In the genomic region with DNA sequence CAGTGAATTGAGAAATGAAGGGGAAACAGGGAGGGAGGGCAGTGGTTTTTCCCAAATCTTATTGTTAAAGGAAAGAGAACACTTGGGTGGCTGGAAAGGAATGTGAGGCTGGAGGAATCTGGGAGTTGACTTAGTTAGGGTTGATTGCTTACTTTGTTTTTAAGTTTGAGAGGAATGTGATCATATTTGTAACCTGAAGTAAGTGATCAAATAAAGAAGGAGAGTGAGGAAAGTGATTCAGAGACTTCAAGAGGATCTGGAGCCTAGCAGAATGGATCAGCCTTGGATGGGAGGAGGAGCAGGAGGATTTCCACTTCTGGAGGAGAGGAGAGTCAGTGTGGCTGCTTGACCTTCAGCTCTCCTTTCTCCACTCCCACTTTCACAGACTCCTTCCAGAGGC, we compare ENCODE assay signal across 17 cellular contexts. TPM values are rescaled to one million over a fixed set of nuclear protein-coding genes. Genes with fewer than 3 reads are reported as not detected.
DNase-seq lines count a peak whose midpoint lies in the region; FAIRE-seq and TF ChIP-seq lines count a peak whose summit lies in the region.
"Had no signal": no experiment of that assay in that cellular context is flagged by ENCODE, and none has a peak within 500 bp of the region (broad histone marks: within the 10 kb centered on the region; RNA-seq: fewer than 3 reads in every experiment).

No MANE protein-coding gene starts in this region.

- H3K4me3 ChIP-seq in foreskin fibroblast (ENCODE audit: low read depth in 1 of 2, low read length in 2 of 2), result no peak overlapping the region

- CTCF ChIA-PET in activated naive CD4-positive, alpha-beta T cell treated with anti-CD3 and anti-CD28 coated beads, Interleukin-2, amount 10 ng/mL, durations not matched to agents 7 days and 5 days (lab: Charles Lee), result no interaction called here
- CTCF ChIA-PET in GM10248 (lab: Yijun Ruan, JAX) (no interaction called here), MCF 10A (lab: Yijun Ruan, JAX) (no interaction called here)

- H3K27ac Mint-ChIP-seq in osteocyte (ENCODE audit: unreplicated experiment), result peak overlapping the region; percentile 39
- no peak overlapping the region for H3K27ac Mint-ChIP-seq in activated naive CD4-positive, alpha-beta T cell treated with anti-CD3 and anti-CD28 coated beads, Interleukin-2, amount 10 ng/mL, durations not matched to agents 7 days and 5 days
- H3K27ac Mint-ChIP-seq in MCF 10A (ENCODE audit: low read depth, unreplicated experiment), result no peak overlapping the region
- H3K27ac Mint-ChIP-seq: activated naive CD8-positive, alpha-beta T cell treated with anti-CD3 and anti-CD28 coated beads, Interleukin-2, amount 10 ng/mL, durations not matched to agents 7 days and 5 days had no signal

- no peaks in the 10 kb centered on the region for H3K27me3 Mint-ChIP-seq in osteocyte (ENCODE audit: unreplicated experiment)
- H3K27me3 Mint-ChIP-seq in activated naive CD4-positive, alpha-beta T cell treated with anti-CD3 and anti-CD28 coated beads, Interleukin-2, amount 10 ng/mL, durations not matched to agents 7 days and 5 days, result peaks cover 21% of the 10 kb centered on the region
- no peaks in the 10 kb centered on the region for H3K27me3 Mint-ChIP-seq in MCF 10A (ENCODE audit: insufficient read depth, unreplicated experiment)

- no peaks in the 10 kb centered on the region for H3K36me3 Mint-ChIP-seq in osteocyte (ENCODE audit: unreplicated experiment)
- no peaks in the 10 kb centered on the region for H3K36me3 Mint-ChIP-seq in activated naive CD4-positive, alpha-beta T cell treated with anti-CD3 and anti-CD28 coated beads, Interleukin-2, amount 10 ng/mL, durations not matched to agents 7 days and 5 days
- H3K36me3 Mint-ChIP-seq in MCF 10A (ENCODE audit: insufficient read depth, unreplicated experiment), result no peaks in the 10 kb centered on the region
- H3K36me3 Mint-ChIP-seq: activated naive CD8-positive, alpha-beta T cell treated with anti-CD3 and anti-CD28 coated beads, Interleukin-2, amount 10 ng/mL, durations not matched to agents 7 days and 5 days had no signal

- BruUV-seq in MCF 10A (replicated peaks; lab: Mats Ljungman, UMichigan), result no TSS peak

- POLR2A ChIA-PET in GM10248 (lab: Yijun Ruan, JAX) (no interaction called here), MCF 10A (lab: Yijun Ruan, JAX) (interaction anchor here (0.7 to 1.3 kb wide), 2 partner anchors 8 to 28 kb away, joined by 3 to 5 read pairs; no protein-coding TSS in a partner anchor)

- peak; percentile 70 for FAIRE-seq in RCC 7860 (lab: Jason Lieb, UNC)
- FAIRE-seq: colon had no signal

- intact Hi-C loops in MCF 10A (cut with micrococcal nuclease), result no loop called here

- TF ChIP-seq CTCF in foreskin fibroblast (IDR thresholded peaks at IDR 0.05; ENCODE audit: low read depth, low read length) (no peak), osteocyte (IDR thresholded peaks at IDR 0.05) (no peak), GM10248 (IDR thresholded peaks at IDR 0.05; ENCODE audit: control extremely low read depth, extremely low read depth, low read depth, missing control alignments) (no peak), MCF 10A (IDR thresholded peaks at IDR 0.05; ENCODE audit: unreplicated experiment) (no peak)

- DNase-seq in EH (ENCODE audit: low read depth), result peak; percentile 55
- peak; percentile 73 for DNase-seq in RCC 7860 (ENCODE audit: low spot score)
- peak; percentile 32 to 59 for DNase-seq in foreskin fibroblast
- no peak for DNase-seq in osteocyte (ENCODE audit: extremely low spot score, unreplicated experiment)
- no peak for DNase-seq in activated naive CD4-positive, alpha-beta T cell treated with anti-CD3 and anti-CD28 coated beads, Interleukin-2, amount 10 ng/mL, durations not matched to agents 7 days and 5 days
- DNase-seq in mesenteric fat pad (ENCODE audit: low spot score), result no peak
- no peak for DNase-seq in GM10248 (ENCODE audit: extremely low spot score)
- no peak for DNase-seq in MCF 10A (ENCODE audit: unreplicated experiment)
- DNase-seq: activated CD8-positive, alpha-beta memory T cell treated with anti-CD3 and anti-CD28 coated beads, Interleukin-2, amount 50 U/mL, for 48 hours; activated naive CD8-positive, alpha-beta T cell treated with anti-CD3 and anti-CD28 coated beads, Interleukin-2, amount 10 ng/mL, durations not matched to agents 7 days and 5 days; BE2C; HCEC 1CT; NCI-H1092; NCI-H446; OCI-M1; stimulated activated CD4-positive, alpha-beta T cell treated with anti-CD3 and anti-CD28 coated beads, Interleukin-2, amount 100 ng/mL, for 24 hours had no signal

- no peak overlapping the region for H3K4me3 Mint-ChIP-seq in osteocyte (ENCODE audit: unreplicated experiment)
- no peak overlapping the region for H3K4me3 Mint-ChIP-seq in activated naive CD4-positive, alpha-beta T cell treated with anti-CD3 and anti-CD28 coated beads, Interleukin-2, amount 10 ng/mL, durations not matched to agents 7 days and 5 days
- no peak overlapping the region for H3K4me3 Mint-ChIP-seq in MCF 10A (ENCODE audit: unreplicated experiment)
- H3K4me3 Mint-ChIP-seq: activated naive CD8-positive, alpha-beta T cell treated with anti-CD3 and anti-CD28 coated beads, Interleukin-2, amount 10 ng/mL, durations not matched to agents 7 days and 5 days had no signal

- H3K9me3 Mint-ChIP-seq in osteocyte (ENCODE audit: unreplicated experiment) (no peaks in the 10 kb centered on the region), MCF 10A (ENCODE audit: unreplicated experiment) (peaks cover 4% of the 10 kb centered on the region)
- H3K9me3 Mint-ChIP-seq in activated naive CD4-positive, alpha-beta T cell treated with anti-CD3 and anti-CD28 coated beads, Interleukin-2, amount 10 ng/mL, durations not matched to agents 7 days and 5 days, result peaks cover under 1% of the 10 kb centered on the region

- H3K4me1 Mint-ChIP-seq in osteocyte (ENCODE audit: unreplicated experiment) (peaks cover 11% of the 10 kb centered on the region), MCF 10A (ENCODE audit: insufficient read depth, unreplicated experiment) (peaks cover 10% of the 10 kb centered on the region)
- H3K4me1 Mint-ChIP-seq in activated naive CD4-positive, alpha-beta T cell treated with anti-CD3 and anti-CD28 coated beads, Interleukin-2, amount 10 ng/mL, durations not matched to agents 7 days and 5 days, result no peaks in the 10 kb centered on the region
- H3K4me1 Mint-ChIP-seq: activated naive CD8-positive, alpha-beta T cell treated with anti-CD3 and anti-CD28 coated beads, Interleukin-2, amount 10 ng/mL, durations not matched to agents 7 days and 5 days had no signal

RNA-seq across cellular contexts. Expression of a gene that starts 6.0 kb away (rescaled TPM):
- total RNA-seq in osteocyte, result 41.9 and 48.5 TPM in 2 replicates
- total RNA-seq in mesenteric fat pad, result 31.6 TPM
- 24.9 and 27.6 TPM in 2 replicates for total RNA-seq in MCF 10A (2022)

Comparison
In these comparisons a context has a peak if more than half of its experiments do, and no peak if none do; other contexts are left out.
1. DNase-seq: peak in EH (single experiment), RCC 7860 (single experiment) and foreskin fibroblast (2 of 2); none in osteocyte (single experiment), activated naive CD4-positive, alpha-beta T cell treated with anti-CD3 and anti-CD28 coated beads, Interleukin-2, amount 10 ng/mL, durations not matched to agents 7 days and 5 days (single experiment), mesenteric fat pad (single experiment), GM10248 (single experiment) and MCF 10A (single experiment).